35 cellular contexts compared by ENCODE assay signal in genomic region chr16:55588799-55589198, GRCh38. TPM values are rescaled to one million over a fixed set of nuclear protein-coding genes. Genes with fewer than 3 reads are reported as not detected.
"Had no signal": no experiment of that assay in that cellular context is flagged by ENCODE, and none has a peak within 500 bp of the region (broad histone marks: within the 10 kb centered on the region; RNA-seq: fewer than 3 reads in every experiment).

No MANE protein-coding gene starts in this region.

- H3K36me3 Mint-ChIP-seq: activated naive CD8-positive, alpha-beta T cell treated with anti-CD3 and anti-CD28 coated beads for 36 hours; brain had no signal

- H3K9me3 ChIP-seq: adrenal gland, ascending aorta, colonic mucosa, esophagus squamous epithelium, gastroesophageal sphincter, neutrophil, thoracic aorta had no signal

- H2AFZ ChIP-seq: hepatocyte had no signal

- ATAC-seq: activated T-cell treated with anti-CD3 and anti-CD28 coated beads, Interleukin-2, amount 50 U/mL, for 72 hours; gastroesophageal sphincter; left cardiac atrium; left ventricle myocardium superior; sciatic nerve; stimulated activated naive CD8-positive, alpha-beta T cell treated with anti-CD3 and anti-CD28 coated beads, Interleukin-15, Interleukin-2, amounts not matched to agents 100 U/mL and 50 U/mL, for 24 hours had no signal

- H3K4me3 ChIP-seq: adrenal gland, ascending aorta, cardiac muscle cell, colonic mucosa, esophagus squamous epithelium, gastroesophageal sphincter, hepatocyte, skin epidermis, thoracic aorta had no signal

- H3K27ac Mint-ChIP-seq: activated naive CD4-positive, alpha-beta T cell treated with anti-CD3 and anti-CD28 coated beads for 36 hours; activated naive CD8-positive, alpha-beta T cell treated with anti-CD3 and anti-CD28 coated beads for 36 hours; activated T-cell treated with anti-CD3 and anti-CD28 coated beads, Interleukin-2, amount 50 U/mL, for 72 hours; brain; nephron; progenitor cell of endocrine pancreas had no signal

- H3K4me1 Mint-ChIP-seq: activated naive CD8-positive, alpha-beta T cell treated with anti-CD3 and anti-CD28 coated beads for 36 hours; nephron had no signal

- FAIRE-seq: endometrium, TTC549, urothelium cell line had no signal

- H3K4me3 Mint-ChIP-seq: activated naive CD4-positive, alpha-beta T cell treated with anti-CD3 and anti-CD28 coated beads for 36 hours; activated naive CD8-positive, alpha-beta T cell treated with anti-CD3 and anti-CD28 coated beads for 36 hours; activated T-cell treated with anti-CD3 and anti-CD28 coated beads, Interleukin-2, amount 50 U/mL, for 72 hours; brain; nephron had no signal

- H3K9me3 Mint-ChIP-seq: activated naive CD4-positive, alpha-beta T cell treated with anti-CD3 and anti-CD28 coated beads for 36 hours; activated naive CD8-positive, alpha-beta T cell treated with anti-CD3 and anti-CD28 coated beads for 36 hours; activated T-cell treated with anti-CD3 and anti-CD28 coated beads, Interleukin-2, amount 50 U/mL, for 72 hours; brain; nephron had no signal

- H3K79me2 ChIP-seq: hepatocyte had no signal

- DNase-seq: activated CD4-positive, alpha-beta T cell treated with anti-CD3 and anti-CD28 coated beads for 4 hours; activated CD4-positive, alpha-beta T cell treated with anti-CD3 and anti-CD28 coated beads, Interleukin-2, amount 50 U/mL, for 4 hours; activated effector memory CD4-positive, alpha-beta T cell treated with Interleukin-2 at 50 U/mL for 16 hours; activated naive CD4-positive, alpha-beta T cell treated with anti-CD3 and anti-CD28 coated beads for 36 hours; activated naive CD8-positive, alpha-beta T cell treated with anti-CD3 and anti-CD28 coated beads for 36 hours; activated T-cell treated with anti-CD3 and anti-CD28 coated beads for 4 hours; activated T-cell treated with anti-CD3 and anti-CD28 coated beads, Interleukin-2, amount 50 U/mL, for 72 hours; adrenal gland; cerebellar nuclear complex; colonic mucosa; effector CD8-positive, alpha-beta T cell; esophagus squamous epithelium; islet precursor cell; left cardiac atrium; left ventricle myocardium superior; stimulated activated CD4-positive, alpha-beta T cell treated with anti-CD3 and anti-CD28 coated beads, Interleukin-12 subunit alpha, Interleukin-12 subunit beta, amount 100 ng/mL, for 4 hours; stimulated activated CD4-positive, alpha-beta T cell treated with anti-CD3 and anti-CD28 coated beads, Interleukin-4, amount 100 ng/mL, for 1 hour; stimulated activated naive CD8-positive, alpha-beta T cell treated with anti-CD3 and anti-CD28 coated beads, Interleukin-15, Interleukin-2, amounts not matched to agents 100 U/mL and 50 U/mL, for 24 hours; trophoblast cell had no signal

- H3K4me1 ChIP-seq: adrenal gland, ascending aorta, colonic mucosa, esophagus squamous epithelium, gastroesophageal sphincter had no signal

- H3K4me2 ChIP-seq: hepatocyte had no signal

- H3K27me3 ChIP-seq: adrenal gland, ascending aorta, cardiac muscle cell, colonic mucosa, gastroesophageal sphincter, hepatocyte, neutrophil had no signal

- H3K36me3 ChIP-seq: adrenal gland, ascending aorta, cardiac muscle cell, colonic mucosa, gastroesophageal sphincter, thoracic aorta had no signal

- H3K27ac ChIP-seq: adrenal gland, ascending aorta, cardiac muscle cell, colonic mucosa, epithelial cell of prostate, esophagus squamous epithelium, gastroesophageal sphincter, hepatocyte, neutrophil, skin epidermis, thoracic aorta, VCaP had no signal

RNA-seq across cellular contexts. Expression of gene CAPNS2, which starts 22.3 kb away (rescaled TPM):
- total RNA-seq: activated naive CD4-positive, alpha-beta T cell treated with anti-CD3 and anti-CD28 coated beads for 36 hours; activated naive CD8-positive, alpha-beta T cell treated with anti-CD3 and anti-CD28 coated beads for 36 hours; activated T-cell treated with anti-CD3 and anti-CD28 coated beads, Interleukin-2, amount 50 U/mL, for 72 hours; ascending aorta; cardiac muscle cell; left ventricle myocardium superior; progenitor cell of endocrine pancreas had no signal
- polyA plus RNA-seq: cardiac muscle cell, hepatocyte had no signal
